In genomic region chr14:72613196-72613974, GRCh38 we compare ENCODE assay signal across 15 cellular contexts.
A peak's percentile ranks its signal among the peaks of the same experiment; 100 is the strongest.
DNase-seq lines count a peak whose midpoint lies in the region; ATAC-seq, FAIRE-seq and TF ChIP-seq lines count a peak whose summit lies in the region.
"Had no signal": no experiment of that assay in that cellular context is flagged by ENCODE, and none has a peak within 500 bp of the region (broad histone marks: within the 10 kb centered on the region; RNA-seq: fewer than 3 reads in every experiment).

No MANE protein-coding gene starts in this region.

- no peak for FAIRE-seq in GM12878 (lab: Jason Lieb, UNC)
- FAIRE-seq: A204.1, frontal cortex had no signal

- H4K20me1 ChIP-seq in GM12878 (ENCODE audit: control insufficient read depth, insufficient read depth), result no peaks in the 10 kb centered on the region

- no peak for TF ChIP-seq POLR2A in GM12878 (IDR thresholded peaks at IDR 0.05; ENCODE audit: low read depth, low read length)

- H3K4me1 ChIP-seq in GM12878 (ENCODE audit: control insufficient read depth, insufficient read depth, low read length), result no peaks in the 10 kb centered on the region
- H3K4me1 ChIP-seq in right atrium auricular region, result peaks cover 0 to 51% of the 10 kb centered on the region in 2 donors

- RAD21 ChIA-PET in GM12878 (lab: Charles Lee; ENCODE audit: unreplicated experiment), result interaction anchor here (1.1 kb wide), 1 partner anchor 32 kb away, joined by 4 read pairs; no protein-coding TSS in a partner anchor

- H3K27me3 ChIP-seq in GM12878 (replicated peaks in 1 of 2; ENCODE audit: control insufficient read depth in 2 of 2, insufficient read depth in 2 of 2, low read length in 1 of 2) (no peaks in the 10 kb centered on the region; a peak in 1 of 4 replicates), right atrium auricular region (no peaks in the 10 kb centered on the region)
- H3K27me3 ChIP-seq: tibial artery had no signal

- H3K4me3 ChIP-seq in GM12878 (no peak overlapping the region), right atrium auricular region (no peak overlapping the region)
- H3K4me3 ChIP-seq: PC-9, tibial artery had no signal

- DNase-seq in NCI-H1092 (lab: John Stamatoyannopoulos, UW) (peak; percentile 37), NCI-H1092 treated with DMSO at 0.1 percent for 48 hours (lab: John Stamatoyannopoulos, UW) (no peak), GM12878 (ENCODE audit: low read depth, low spot score) (no peak), right atrium auricular region (ENCODE audit: low spot score) (peak; percentile 68), ACHN (no peak)
- no peak for DNase-seq in stimulated activated effector memory CD8-positive, alpha-beta T cell treated with anti-CD3 and anti-CD28 coated beads, Interleukin-12 subunit alpha, Interleukin-12 subunit beta, amount 100 ng/mL, for 72 hours (ENCODE audit: low spot score in 2 of 2)
- no peak for DNase-seq in NK-92 treated with Interleukin-12 subunit alpha and Interleukin-12 subunit beta, amount 100 ng/mL, for 24 hours (lab: John Stamatoyannopoulos, UW)
- DNase-seq in activated CD4-positive, alpha-beta T cell treated with anti-CD3 and anti-CD28 coated beads for 48 hours, result no peak
- DNase-seq: KG1; PC-9; stimulated activated CD4-positive, alpha-beta T cell treated with anti-CD3 and anti-CD28 coated beads, Interleukin-4, amount 100 ng/mL, for 1 hour had no signal

- H3K36me3 Mint-ChIP-seq in stimulated activated effector memory CD8-positive, alpha-beta T cell treated with anti-CD3 and anti-CD28 coated beads, Interleukin-12 subunit alpha, Interleukin-12 subunit beta, amount 100 ng/mL, for 72 hours, result peaks cover 5% of the 10 kb centered on the region
- H3K36me3 Mint-ChIP-seq: activated naive CD8-positive, alpha-beta T cell had no signal

- CTCF ChIA-PET in GM12878 (lab: Yijun Ruan, JAX), result interaction anchor here (0.9 to 1.3 kb wide), 2 partner anchors 72 to 291 kb away, joined by 3 read pairs; no protein-coding TSS in a partner anchor

- TF ChIP-seq EP300 in GM12878 (IDR thresholded peaks at IDR 0.05; ENCODE audit: borderline replicate concordance in 1 of 2, control insufficient read depth in 1 of 2, low read depth in 2 of 2, low read length in 2 of 2), result no peak

- in situ Hi-C loops in GM12878 (cut with MboI) (no loop called here), ACHN (cut with HindIII; ENCODE audit: low pct_ligation_motif_present, low pct_unique_long_range_greater_than_20kb, low sequenced_read_pairs) (no loop called here)

- BruUV-seq in GM12878 (replicated peaks; lab: Mats Ljungman, UMichigan), result no TSS peak

- WGBS in GM12878 (ENCODE audit: insufficient coverage, insufficient replicate concordance, low lambda C conversion rate, missing lambda C conversion rate), result 51% methylated on average over 13 of the region's 13 CpGs

- H3K9me3 ChIP-seq in GM12878 (replicated peaks; ENCODE audit: control insufficient read depth, insufficient read depth, low read length), result no peaks in the 10 kb centered on the region
- H3K9me3 ChIP-seq in right atrium auricular region, result no peaks in the 10 kb centered on the region
- H3K9me3 ChIP-seq: tibial artery had no signal

- POLR2A ChIA-PET in GM12878 (lab: Charles Lee), result no interaction called here

- ATAC-seq in GM12878, result peak; percentile 16; the same call in 1 of the 3 replicates
- ATAC-seq in stimulated activated effector memory CD8-positive, alpha-beta T cell treated with anti-CD3 and anti-CD28 coated beads, Interleukin-12 subunit alpha, Interleukin-12 subunit beta, amount 100 ng/mL, for 72 hours, result no peak

- H3K9ac ChIP-seq in GM12878 (ENCODE audit: control insufficient read depth, insufficient read depth, low read length), result no peak overlapping the region

- no peak for TF ChIP-seq RAD21 in GM12878 (IDR thresholded peaks at IDR 0.05; ENCODE audit: insufficient read depth, low read depth, low read length)

- intact Hi-C loops in GM12878 (cut with micrococcal nuclease; ENCODE audit: unreplicated experiment), result no loop called here

- H3K27ac Mint-ChIP-seq in stimulated activated effector memory CD8-positive, alpha-beta T cell treated with anti-CD3 and anti-CD28 coated beads, Interleukin-12 subunit alpha, Interleukin-12 subunit beta, amount 100 ng/mL, for 72 hours, result peak overlapping the region; percentile 45
- H3K27ac Mint-ChIP-seq: activated naive CD8-positive, alpha-beta T cell had no signal

- H3K36me3 ChIP-seq in GM12878 (ENCODE audit: control insufficient read depth in 2 of 2, insufficient read depth in 2 of 2, low read length in 1 of 2) (no peaks in the 10 kb centered on the region), right atrium auricular region (no peaks in the 10 kb centered on the region)
- H3K36me3 ChIP-seq: tibial artery had no signal

- H2AFZ ChIP-seq in GM12878 (ENCODE audit: control insufficient read depth, low read depth, low read length), result no peak overlapping the region
- H2AFZ ChIP-seq: PC-9 had no signal

- no peak for TF ChIP-seq CTCF in GM12878 (IDR thresholded peaks at IDR 0.05 in 2 of 3, conservative IDR thresholded peaks at IDR 0.05 in 1 of 3; ENCODE audit: control insufficient read depth in 2 of 3, extremely low read depth in 1 of 3, insufficient read depth in 1 of 3, low read depth in 3 of 3, low read length in 3 of 3)
- no peak for TF ChIP-seq CTCF in right atrium auricular region (IDR thresholded peaks at IDR 0.05)

- H3K4me1 Mint-ChIP-seq in stimulated activated effector memory CD8-positive, alpha-beta T cell treated with anti-CD3 and anti-CD28 coated beads, Interleukin-12 subunit alpha, Interleukin-12 subunit beta, amount 100 ng/mL, for 72 hours, result peaks cover 15% of the 10 kb centered on the region

- H3K4me3 Mint-ChIP-seq in stimulated activated effector memory CD8-positive, alpha-beta T cell treated with anti-CD3 and anti-CD28 coated beads, Interleukin-12 subunit alpha, Interleukin-12 subunit beta, amount 100 ng/mL, for 72 hours, result no peak overlapping the region
- H3K4me3 Mint-ChIP-seq: activated naive CD8-positive, alpha-beta T cell had no signal

- no peaks in the 10 kb centered on the region for H3K79me2 ChIP-seq in GM12878 (ENCODE audit: control insufficient read depth, insufficient read depth, low read length)

- SMC1A ChIA-PET in GM12878 (lab: Charles Lee; ENCODE audit: uncharacterized antibody, unreplicated experiment), result no interaction called here

- no peak overlapping the region for H3K27ac ChIP-seq in GM12878 (ENCODE audit: control insufficient read depth, insufficient read depth)
- H3K27ac ChIP-seq in right atrium auricular region, result peak overlapping the region; percentile 58 to 81
- H3K27ac ChIP-seq: PC-9, tibial artery had no signal

- no peaks in the 10 kb centered on the region for H3K9me3 Mint-ChIP-seq in stimulated activated effector memory CD8-positive, alpha-beta T cell treated with anti-CD3 and anti-CD28 coated beads, Interleukin-12 subunit alpha, Interleukin-12 subunit beta, amount 100 ng/mL, for 72 hours

- H3K4me2 ChIP-seq in GM12878 (ENCODE audit: control insufficient read depth, insufficient read depth), result no peak overlapping the region
- H3K4me2 ChIP-seq: PC-9 had no signal

TF ChIP-seq in GM12878, 131 proteins besides CTCF, POLR2A, EP300 and RAD21:
- TF ChIP-seq CHD1 (IDR thresholded peaks at IDR 0.05; ENCODE audit: low read depth, low read length) (no peak), MEF2B (IDR thresholded peaks at IDR 0.05; ENCODE audit: partially characterized antibody, poor library complexity, severe bottlenecking) (peak; percentile 30), SRF (IDR thresholded peaks at IDR 0.05; ENCODE audit: low read depth in 2 of 2, low read length in 2 of 2) (no peak), CBX5 (IDR thresholded peaks at IDR 0.05; ENCODE audit: low read depth) (no peak), ZBTB4 (CRISPR knock-in tag; IDR thresholded peaks at IDR 0.05) (no peak), POLR2AphosphoS2 (IDR thresholded peaks at IDR 0.05; ENCODE audit: low read depth, low read length) (no peak)

Comparison
In these comparisons a context has a peak if more than half of its experiments do, and no peak if none do; other contexts are left out.
1. DNase-seq: peak in NCI-H1092 (single experiment) and right atrium auricular region (single experiment); none in NCI-H1092 treated with DMSO at 0.1 percent for 48 hours (single experiment), GM12878 (single experiment), stimulated activated effector memory CD8-positive, alpha-beta T cell treated with anti-CD3 and anti-CD28 coated beads, Interleukin-12 subunit alpha, Interleukin-12 subunit beta, amount 100 ng/mL, for 72 hours (0 of 2), NK-92 treated with Interleukin-12 subunit alpha and Interleukin-12 subunit beta, amount 100 ng/mL, for 24 hours (single experiment), ACHN (single experiment) and activated CD4-positive, alpha-beta T cell treated with anti-CD3 and anti-CD28 coated beads for 48 hours (single experiment).